In the genomic region with DNA sequence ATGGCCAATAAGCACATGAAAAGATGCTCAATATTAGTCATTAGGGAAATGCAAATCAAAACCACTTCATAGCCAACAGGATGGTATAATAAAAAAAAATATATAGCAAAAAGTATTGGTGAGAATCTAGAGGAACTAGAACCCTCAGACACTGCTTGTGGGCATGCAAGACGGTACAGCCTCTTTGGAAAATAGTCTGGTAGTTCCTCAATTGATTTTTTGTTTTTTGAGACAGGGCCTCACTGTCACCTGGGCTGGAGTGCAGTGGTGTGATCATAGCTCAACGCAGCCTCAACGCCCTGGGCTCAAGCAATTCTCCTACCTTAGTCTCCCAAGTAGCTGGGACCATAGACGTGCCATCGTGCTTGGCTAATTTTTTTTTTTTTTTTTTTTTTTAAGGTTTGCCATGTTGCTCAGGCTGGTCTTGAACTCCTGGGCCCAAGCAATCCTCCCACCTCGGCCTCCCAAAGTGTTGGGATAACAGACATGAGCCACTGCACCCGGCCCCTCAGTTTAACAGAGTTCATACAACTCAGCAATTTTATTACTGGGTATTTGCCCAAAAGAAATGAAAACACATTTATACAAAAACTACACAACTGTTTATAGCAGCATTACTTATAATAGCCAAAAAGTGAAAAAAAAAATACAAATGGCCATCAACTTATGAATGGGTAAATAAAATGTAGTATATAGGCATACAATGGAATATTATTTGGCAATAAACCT, we compare ENCODE assay signal across 15 cellular contexts. TPM values are rescaled to one million over a fixed set of nuclear protein-coding genes. Genes with fewer than 3 reads are reported as not detected.
DNase-seq lines count a peak whose midpoint lies in the region; ATAC-seq and TF ChIP-seq lines count a peak whose summit lies in the region.
"Had no signal": no experiment of that assay in that cellular context is flagged by ENCODE, and none has a peak within 500 bp of the region (broad histone marks: within the 10 kb centered on the region; RNA-seq: fewer than 3 reads in every experiment).

No MANE protein-coding gene starts in this region.

- H3K27me3 ChIP-seq in cardiac muscle cell = no peaks in the 10 kb centered on the region
- H3K27me3 ChIP-seq in heart right ventricle = no peaks in the 10 kb centered on the region
- H3K27me3 ChIP-seq in MM.1S (replicated peaks; ENCODE audit: insufficient read depth, low read length) = no peaks in the 10 kb centered on the region
- no peaks in the 10 kb centered on the region for H3K27me3 ChIP-seq in prostate gland (replicated peaks; ENCODE audit: insufficient read depth)
- H3K27me3 ChIP-seq: gastroesophageal sphincter, Peyer's patch, transverse colon had no signal

- H3K79me2 ChIP-seq in MM.1S (ENCODE audit: low read length) = peaks cover 98% of the 10 kb centered on the region

- H3K4me1 ChIP-seq in cardiac muscle cell (ENCODE audit: low read depth) (peaks cover 15% of the 10 kb centered on the region), heart right ventricle (peaks cover 0 to 28% (median 5%) of the 10 kb centered on the region in 9 donors), MM.1S (ENCODE audit: low read length) (peaks cover 40% of the 10 kb centered on the region), prostate gland (replicated peaks) (no peaks in the 10 kb centered on the region)

- H3K4me3 ChIP-seq in cardiac muscle cell (no peak overlapping the region), heart right ventricle (no peak overlapping the region), MM.1S (ENCODE audit: low read length) (no peak overlapping the region), prostate gland (no peak overlapping the region)
- H3K4me3 ChIP-seq: gastroesophageal sphincter, HAP-1, Peyer's patch, transverse colon had no signal

- no peak overlapping the region for H3K9ac ChIP-seq in MM.1S (ENCODE audit: low read length)

- H3K27ac Mint-ChIP-seq in activated T-helper 17 cell treated with anti-CD3 and anti-CD28 coated beads, Interleukin-2, amount 50 U/mL, for 72 hours = no peak overlapping the region

- H3K27ac ChIP-seq in cardiac muscle cell = peak overlapping the region; percentile 59
- no peak overlapping the region for H3K27ac ChIP-seq in heart right ventricle
- peak overlapping the region; percentile 28; the same call in 1 of the 2 replicates for H3K27ac ChIP-seq in MM.1S (ENCODE audit: low read length)
- H3K27ac ChIP-seq in prostate gland = no peak overlapping the region
- H3K27ac ChIP-seq: gastroesophageal sphincter, Peyer's patch had no signal

- H3K36me3 Mint-ChIP-seq in activated T-helper 17 cell treated with anti-CD3 and anti-CD28 coated beads, Interleukin-2, amount 50 U/mL, for 72 hours (ENCODE audit: low read depth) = peaks cover 30% of the 10 kb centered on the region

- H4K20me1 ChIP-seq in MM.1S (ENCODE audit: insufficient read depth, low read length) = peaks cover 2% of the 10 kb centered on the region; the same call in 1 of the 2 replicates

- H3K4me1 Mint-ChIP-seq in activated T-helper 17 cell treated with anti-CD3 and anti-CD28 coated beads, Interleukin-2, amount 50 U/mL, for 72 hours = peaks cover 21% of the 10 kb centered on the region

- intact Hi-C loops in heart right ventricle (cut with DNase I) = no loop called here
- intact Hi-C loops in prostate gland (cut with DNase I) = no loop called here

- H3K9me3 Mint-ChIP-seq in activated T-helper 17 cell treated with anti-CD3 and anti-CD28 coated beads, Interleukin-2, amount 50 U/mL, for 72 hours = no peaks in the 10 kb centered on the region

- H3K27me3 Mint-ChIP-seq in activated T-helper 17 cell treated with anti-CD3 and anti-CD28 coated beads, Interleukin-2, amount 50 U/mL, for 72 hours = no peaks in the 10 kb centered on the region
- H3K27me3 Mint-ChIP-seq: activated CD8-positive, alpha-beta memory T cell treated with anti-CD3 and anti-CD28 coated beads, Interleukin-2, amount 10 ng/mL, durations not matched to agents 7 days and 5 days had no signal

- H3K36me3 ChIP-seq in cardiac muscle cell = no peaks in the 10 kb centered on the region
- H3K36me3 ChIP-seq in heart right ventricle = no peaks in the 10 kb centered on the region
- no peaks in the 10 kb centered on the region; the same call in 1 of the 2 replicates for H3K36me3 ChIP-seq in MM.1S (replicated peaks; ENCODE audit: insufficient read depth, low read length)
- H3K36me3 ChIP-seq in prostate gland = no peaks in the 10 kb centered on the region
- H3K36me3 ChIP-seq: gastroesophageal sphincter, Peyer's patch, transverse colon had no signal

- H3K9me3 ChIP-seq in cardiac muscle cell (ENCODE audit: low read depth) = no peaks in the 10 kb centered on the region
- H3K9me3 ChIP-seq in heart right ventricle = no peaks in the 10 kb centered on the region
- H3K9me3 ChIP-seq in MM.1S (replicated peaks; ENCODE audit: insufficient read depth, low read length) = no peaks in the 10 kb centered on the region
- no peaks in the 10 kb centered on the region for H3K9me3 ChIP-seq in prostate gland
- H3K9me3 ChIP-seq: gastroesophageal sphincter, HAP-1, Peyer's patch, transverse colon had no signal

- no peak for ATAC-seq in heart right ventricle
- ATAC-seq in activated T-helper 17 cell treated with anti-CD3 and anti-CD28 coated beads, Interleukin-2, amount 50 U/mL, for 72 hours (replicated peaks) = no peak
- ATAC-seq: activated CD8-positive, alpha-beta memory T cell treated with anti-CD3 and anti-CD28 coated beads, Interleukin-2, amount 10 ng/mL, durations not matched to agents 7 days and 5 days; gastroesophageal sphincter had no signal

- 92 to 95% methylated on average over 7 of the region's 7 CpGs for WGBS in heart right ventricle, 2 donors
- WGBS in prostate gland = 94% methylated on average over 7 of the region's 7 CpGs

- no peaks in the 10 kb centered on the region for H3K9me2 ChIP-seq in MM.1S (replicated peaks; ENCODE audit: insufficient read depth, low read length)

- TF ChIP-seq POLR2A in prostate gland (IDR thresholded peaks at IDR 0.05) = no peak

- TF ChIP-seq CTCF in cardiac muscle cell (IDR thresholded peaks at IDR 0.05; ENCODE audit: low read depth, low read length) = no peak
- no peak for TF ChIP-seq CTCF in heart right ventricle (IDR thresholded peaks at IDR 0.05)
- TF ChIP-seq CTCF in MM.1S (IDR thresholded peaks at IDR 0.05; ENCODE audit: low read length) = no peak
- TF ChIP-seq CTCF in prostate gland (IDR thresholded peaks at IDR 0.05) = no peak

- no peak overlapping the region for H2AFZ ChIP-seq in MM.1S (ENCODE audit: low read length)

- H3F3A ChIP-seq in MM.1S (ENCODE audit: insufficient read depth, low read length) = peaks cover 26% of the 10 kb centered on the region

- H3K4me3 Mint-ChIP-seq in activated T-helper 17 cell treated with anti-CD3 and anti-CD28 coated beads, Interleukin-2, amount 50 U/mL, for 72 hours = peak overlapping the region; percentile 6
- H3K4me3 Mint-ChIP-seq: activated CD8-positive, alpha-beta memory T cell treated with anti-CD3 and anti-CD28 coated beads, Interleukin-2, amount 10 ng/mL, durations not matched to agents 7 days and 5 days had no signal

- peak overlapping the region; percentile 65 for H3K4me2 ChIP-seq in MM.1S (ENCODE audit: low read depth, low read length)

- DNase-seq in cardiac muscle cell (ENCODE audit: low read depth in 1 of 2, low spot score in 1 of 2) (no peak), heart right ventricle (no peak), MM.1S (no peak), prostate gland (ENCODE audit: low spot score) (no peak), NCI-H774 (lab: John Stamatoyannopoulos, UW) (no peak), DMS79 (lab: John Stamatoyannopoulos, UW) (no peak)
- no peak for DNase-seq in stimulated activated naive CD4-positive, alpha-beta T cell (lab: John Stamatoyannopoulos, UW)
- DNase-seq: activated CD8-positive, alpha-beta memory T cell treated with anti-CD3 and anti-CD28 coated beads, Interleukin-2, amount 10 ng/mL, durations not matched to agents 7 days and 5 days; activated naive CD4-positive, alpha-beta T cell treated with anti-CD3 and anti-CD28 coated beads, Interleukin-2, amount 50 U/mL, for 16 hours; islet precursor cell; Peyer's patch; transverse colon had no signal

RNA-seq across cellular contexts. Expression of gene PRC1, which starts 5.1 kb away (rescaled TPM):
- total RNA-seq in cardiac muscle cell (25.5 and 209 TPM in 2 replicates), heart right ventricle (10 to 100 TPM in 1 of 10 donors, 1 to 10 TPM in 9; 2.1 to 16.2 (median 4.4) TPM), prostate gland (10 to 100 TPM; 13.5 to 37.0 TPM)
- polyA plus RNA-seq in cardiac muscle cell (20.1 and 131 TPM in 2 replicates), heart right ventricle (1 to 10 TPM; 4.6 to 4.8 TPM)
- total RNA-seq in activated T-helper 17 cell treated with anti-CD3 and anti-CD28 coated beads, Interleukin-2, amount 50 U/mL, for 72 hours = 100 to 1,000 TPM; 133 to 158 TPM

RNA-seq across cellular contexts. Expression of gene VPS33B, which starts 33.2 kb away (rescaled TPM):
- 5.2 and 18.7 TPM in 2 replicates for total RNA-seq in cardiac muscle cell
- 13.3 and 17.2 TPM in 2 replicates for polyA plus RNA-seq in cardiac muscle cell
- 10 to 100 TPM in 1 of 10 donors, 1 to 10 TPM in 9; 3.7 to 10.4 (median 5.5) TPM for total RNA-seq in heart right ventricle
- polyA plus RNA-seq in heart right ventricle = 1 to 10 TPM; 7.2 to 8.8 TPM
- 10 to 100 TPM; 21.4 to 23.4 TPM for total RNA-seq in activated T-helper 17 cell treated with anti-CD3 and anti-CD28 coated beads, Interleukin-2, amount 50 U/mL, for 72 hours
- 10 to 100 TPM in 1 of 2 donors, 1 to 10 TPM in 1; 9.4 to 18.3 TPM for total RNA-seq in prostate gland

RNA-seq across cellular contexts. Expression of gene RCCD1, which starts 34.5 kb away (rescaled TPM):
- 18.6 and 43.0 TPM in 2 replicates for total RNA-seq in cardiac muscle cell
- 32.8 and 50.6 TPM in 2 replicates for polyA plus RNA-seq in cardiac muscle cell
- total RNA-seq in heart right ventricle = 10 to 100 TPM in 1 of 10 donors, 1 to 10 TPM in 9; 5.5 to 11.8 (median 7.6) TPM
- 1 to 10 TPM; 6.0 to 8.3 TPM for polyA plus RNA-seq in heart right ventricle
- total RNA-seq in activated T-helper 17 cell treated with anti-CD3 and anti-CD28 coated beads, Interleukin-2, amount 50 U/mL, for 72 hours = 10 to 100 TPM; 31.9 to 32.8 TPM
- 10 to 100 TPM in 1 of 2 donors, 1 to 10 TPM in 1; 9.1 to 13.0 TPM for total RNA-seq in prostate gland

RNA-seq across cellular contexts. Expression of gene UNC45A, which starts 54.1 kb away (rescaled TPM):
- total RNA-seq in cardiac muscle cell (61.8 and 68.2 TPM in 2 replicates), heart right ventricle (10 to 100 TPM; 19.2 to 28.0 (median 24.7) TPM), prostate gland (10 to 100 TPM; 52.2 to 70.1 TPM)
- polyA plus RNA-seq in cardiac muscle cell (52.5 and 61.1 TPM in 2 replicates), heart right ventricle (10 to 100 TPM; 26.0 to 26.4 TPM)
- 100 to 1,000 TPM; 101 to 103 TPM for total RNA-seq in activated T-helper 17 cell treated with anti-CD3 and anti-CD28 coated beads, Interleukin-2, amount 50 U/mL, for 72 hours

RNA-seq across cellular contexts. Expression of gene HDDC3, which starts 56.9 kb away (rescaled TPM):
- total RNA-seq in cardiac muscle cell (31.2 and 32.5 TPM in 2 replicates), heart right ventricle (10 to 100 TPM; 10.7 to 18.2 (median 14.6) TPM), prostate gland (10 to 100 TPM; 16.2 to 30.6 TPM)
- polyA plus RNA-seq in cardiac muscle cell (22.5 and 24.9 TPM in 2 replicates), heart right ventricle (10 to 100 TPM; 15.3 to 18.0 TPM)
- total RNA-seq in activated T-helper 17 cell treated with anti-CD3 and anti-CD28 coated beads, Interleukin-2, amount 50 U/mL, for 72 hours = 10 to 100 TPM; 15.9 to 19.0 TPM

Comparison
In these comparisons a context has a peak if more than half of its experiments do, and no peak if none do; other contexts are left out.
1. H3K27ac ChIP-seq: peak in cardiac muscle cell (single experiment) and MM.1S (single experiment); none in heart right ventricle (0 of 10) and prostate gland (0 of 2).